In genomic region chr11:65382036-65382803, GRCh38 we compare ENCODE assay signal across 1 cellular context.
TF ChIP-seq lines count a peak whose summit lies in the region.

A gene with protein sequence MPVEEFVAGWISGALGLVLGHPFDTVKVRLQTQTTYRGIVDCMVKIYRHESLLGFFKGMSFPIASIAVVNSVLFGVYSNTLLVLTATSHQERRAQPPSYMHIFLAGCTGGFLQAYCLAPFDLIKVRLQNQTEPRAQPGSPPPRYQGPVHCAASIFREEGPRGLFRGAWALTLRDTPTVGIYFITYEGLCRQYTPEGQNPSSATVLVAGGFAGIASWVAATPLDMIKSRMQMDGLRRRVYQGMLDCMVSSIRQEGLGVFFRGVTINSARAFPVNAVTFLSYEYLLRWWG (minus strand): TSS chr11:65382646. CDS start chr11:65381951, 695 bp downstream.

TF ChIP-seq in K562, 482 proteins besides CTCF, POLR2A, EP300 and RAD21 (continued from another document and continues in another):
- TF ChIP-seq, protein P1, sequence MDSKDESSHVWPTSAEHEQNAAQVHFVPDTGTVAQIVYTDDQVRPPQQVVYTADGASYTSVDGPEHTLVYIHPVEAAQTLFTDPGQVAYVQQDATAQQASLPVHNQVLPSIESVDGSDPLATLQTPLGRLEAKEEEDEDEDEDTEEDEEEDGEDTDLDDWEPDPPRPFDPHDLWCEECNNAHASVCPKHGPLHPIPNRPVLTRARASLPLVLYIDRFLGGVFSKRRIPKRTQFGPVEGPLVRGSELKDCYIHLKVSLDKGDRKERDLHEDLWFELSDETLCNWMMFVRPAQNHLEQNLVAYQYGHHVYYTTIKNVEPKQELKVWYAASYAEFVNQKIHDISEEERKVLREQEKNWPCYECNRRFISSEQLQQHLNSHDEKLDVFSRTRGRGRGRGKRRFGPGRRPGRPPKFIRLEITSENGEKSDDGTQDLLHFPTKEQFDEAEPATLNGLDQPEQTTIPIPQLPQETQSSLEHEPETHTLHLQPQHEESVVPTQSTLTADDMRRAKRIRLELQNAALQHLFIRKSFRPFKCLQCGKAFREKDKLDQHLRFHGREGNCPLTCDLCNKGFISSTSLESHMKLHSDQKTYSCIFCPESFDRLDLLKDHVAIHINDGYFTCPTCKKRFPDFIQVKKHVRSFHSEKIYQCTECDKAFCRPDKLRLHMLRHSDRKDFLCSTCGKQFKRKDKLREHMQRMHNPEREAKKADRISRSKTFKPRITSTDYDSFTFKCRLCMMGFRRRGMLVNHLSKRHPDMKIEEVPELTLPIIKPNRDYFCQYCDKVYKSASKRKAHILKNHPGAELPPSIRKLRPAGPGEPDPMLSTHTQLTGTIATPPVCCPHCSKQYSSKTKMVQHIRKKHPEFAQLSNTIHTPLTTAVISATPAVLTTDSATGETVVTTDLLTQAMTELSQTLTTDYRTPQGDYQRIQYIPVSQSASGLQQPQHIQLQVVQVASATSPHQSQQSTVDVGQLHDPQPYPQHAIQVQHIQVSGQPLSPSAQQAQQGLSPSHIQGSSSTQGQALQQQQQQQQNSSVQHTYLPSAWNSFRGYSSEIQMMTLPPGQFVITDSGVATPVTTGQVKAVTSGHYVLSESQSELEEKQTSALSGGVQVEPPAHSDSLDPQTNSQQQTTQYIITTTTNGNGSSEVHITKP (IDR thresholded peaks at IDR 0.05; ENCODE audit: partially characterized antibody) = peak; percentile 43
- TF ChIP-seq MEF2A (IDR thresholded peaks at IDR 0.05; ENCODE audit: control insufficient read depth, low read depth, low read length) (no peak), ZKSCAN3 (CRISPR knock-in tag; IDR thresholded peaks at IDR 0.05) (no peak), POLR2H (tag; IDR thresholded peaks at IDR 0.05; ENCODE audit: low read depth) (no peak), MIER1 (IDR thresholded peaks at IDR 0.05; ENCODE audit: low read depth) (no peak), TBP (optimal IDR thresholded peaks at IDR 0.05; ENCODE audit: low read depth, low read length) (peak; percentile 62), E2F3 (CRISPR knock-in tag; IDR thresholded peaks at IDR 0.05) (peak; percentile 67; the same call in 1 of the 2 replicates), NR2C2 (CRISPR knock-in tag; IDR thresholded peaks at IDR 0.05) (no peak; the same call in 1 of the 2 replicates), NR2C2 (tag; IDR thresholded peaks at IDR 0.05) (peak; percentile 90), CBFA2T3 (IDR thresholded peaks at IDR 0.05) (peak; percentile 73), NFXL1 (CRISPR knock-in tag; IDR thresholded peaks at IDR 0.05) (no peak; the same call in 1 of the 2 replicates), TARDBP (IDR thresholded peaks at IDR 0.05) (peak; percentile 74; the same call in 1 of the 2 replicates), FOXP1 (CRISPR knock-in tag; IDR thresholded peaks at IDR 0.05) (peak; percentile 97), ZNF717 (CRISPR knock-in tag; IDR thresholded peaks at IDR 0.05) (no peak), SAFB2 (IDR thresholded peaks at IDR 0.05; ENCODE audit: borderline replicate concordance, low read depth, low read length, severe bottlenecking) (no peak), HDAC8 (tag; IDR thresholded peaks at IDR 0.05) (peak; percentile 88), TAF15 (IDR thresholded peaks at IDR 0.05; ENCODE audit: low read depth, low read length) (no peak), THAP7 (CRISPR knock-in tag; IDR thresholded peaks at IDR 0.05) (no peak), FOXA3 (CRISPR knock-in tag; conservative IDR thresholded peaks at IDR 0.05 in 1 of 2, IDR thresholded peaks at IDR 0.05 in 1 of 2) (peak; percentile 28 to 84; a peak in 2 of 4 replicates), CEBPB (tag; IDR thresholded peaks at IDR 0.05) (no peak), PBX2 (CRISPR knock-in tag; IDR thresholded peaks at IDR 0.05; ENCODE audit: low read depth) (no peak), PBX2 (tag; conservative IDR thresholded peaks at IDR 0.05; ENCODE audit: low read depth) (peak; percentile 58; the same call in 1 of the 2 replicates), ZNF143 (CRISPR knock-in tag; IDR thresholded peaks at IDR 0.05) (no peak), GATA2 (CRISPR knock-in tag; IDR thresholded peaks at IDR 0.05) (0 out of 2 replicates have a peak, but pooled peaks have one; percentile 22), ZBED1 (IDR thresholded peaks at IDR 0.05) (0 out of 2 replicates have a peak, but pooled peaks have one; percentile 15), SIN3B (IDR thresholded peaks at IDR 0.05; ENCODE audit: low read depth) (peak; percentile 34; the same call in 1 of the 2 replicates), HSF4 (CRISPR knock-in tag; IDR thresholded peaks at IDR 0.05; ENCODE audit: borderline replicate concordance) (peak; percentile 28; the same call in 1 of the 2 replicates), HMG20A (CRISPR knock-in tag; conservative IDR thresholded peaks at IDR 0.05) (no peak), POU5F1 (IDR thresholded peaks at IDR 0.05; ENCODE audit: borderline replicate concordance, low read depth, low read length, partially characterized antibody) (no peak), ZNF639 (CRISPR knock-in tag; conservative IDR thresholded peaks at IDR 0.05 in 1 of 2, IDR thresholded peaks at IDR 0.05 in 1 of 2) (0 out of 4 replicates have a peak, but pooled peaks of 1 of the 2 experiments have one; percentile 23), RBM14 (IDR thresholded peaks at IDR 0.05; ENCODE audit: borderline replicate concordance, insufficient read depth, low read depth, low read length) (no peak), TBL1XR1 (IDR thresholded peaks at IDR 0.05; ENCODE audit: low read length in 2 of 2) (peak; percentile 12 to 81; a peak in 3 of 4 replicates), CREBBP (IDR thresholded peaks at IDR 0.05; ENCODE audit: low read depth, low read length) (no peak), AFF4 (CRISPR knock-in tag; IDR thresholded peaks at IDR 0.05) (no peak; the same call in 1 of the 2 replicates), KLF1 (tag; IDR thresholded peaks at IDR 0.05) (peak; percentile 88), SMAD3 (CRISPR knock-in tag; conservative IDR thresholded peaks at IDR 0.05) (peak; percentile 64; the same call in 1 of the 2 replicates)
- TF ChIP-seq, protein P2, sequence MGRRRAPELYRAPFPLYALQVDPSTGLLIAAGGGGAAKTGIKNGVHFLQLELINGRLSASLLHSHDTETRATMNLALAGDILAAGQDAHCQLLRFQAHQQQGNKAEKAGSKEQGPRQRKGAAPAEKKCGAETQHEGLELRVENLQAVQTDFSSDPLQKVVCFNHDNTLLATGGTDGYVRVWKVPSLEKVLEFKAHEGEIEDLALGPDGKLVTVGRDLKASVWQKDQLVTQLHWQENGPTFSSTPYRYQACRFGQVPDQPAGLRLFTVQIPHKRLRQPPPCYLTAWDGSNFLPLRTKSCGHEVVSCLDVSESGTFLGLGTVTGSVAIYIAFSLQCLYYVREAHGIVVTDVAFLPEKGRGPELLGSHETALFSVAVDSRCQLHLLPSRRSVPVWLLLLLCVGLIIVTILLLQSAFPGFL (CRISPR knock-in tag; IDR thresholded peaks at IDR 0.05) = no peak
- TF ChIP-seq, protein P3, sequence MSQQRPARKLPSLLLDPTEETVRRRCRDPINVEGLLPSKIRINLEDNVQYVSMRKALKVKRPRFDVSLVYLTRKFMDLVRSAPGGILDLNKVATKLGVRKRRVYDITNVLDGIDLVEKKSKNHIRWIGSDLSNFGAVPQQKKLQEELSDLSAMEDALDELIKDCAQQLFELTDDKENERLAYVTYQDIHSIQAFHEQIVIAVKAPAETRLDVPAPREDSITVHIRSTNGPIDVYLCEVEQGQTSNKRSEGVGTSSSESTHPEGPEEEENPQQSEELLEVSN (IDR thresholded peaks at IDR 0.05; ENCODE audit: borderline replicate concordance in 1 of 2, extremely low read depth in 1 of 2, insufficient read depth in 1 of 2, insufficient read length in 1 of 2, low read depth in 1 of 2, low read length in 1 of 2, poor library complexity in 1 of 2, severe bottlenecking in 1 of 2) = peak in 1 of 2 experiments; percentile 44
- TF ChIP-seq, protein P4, sequence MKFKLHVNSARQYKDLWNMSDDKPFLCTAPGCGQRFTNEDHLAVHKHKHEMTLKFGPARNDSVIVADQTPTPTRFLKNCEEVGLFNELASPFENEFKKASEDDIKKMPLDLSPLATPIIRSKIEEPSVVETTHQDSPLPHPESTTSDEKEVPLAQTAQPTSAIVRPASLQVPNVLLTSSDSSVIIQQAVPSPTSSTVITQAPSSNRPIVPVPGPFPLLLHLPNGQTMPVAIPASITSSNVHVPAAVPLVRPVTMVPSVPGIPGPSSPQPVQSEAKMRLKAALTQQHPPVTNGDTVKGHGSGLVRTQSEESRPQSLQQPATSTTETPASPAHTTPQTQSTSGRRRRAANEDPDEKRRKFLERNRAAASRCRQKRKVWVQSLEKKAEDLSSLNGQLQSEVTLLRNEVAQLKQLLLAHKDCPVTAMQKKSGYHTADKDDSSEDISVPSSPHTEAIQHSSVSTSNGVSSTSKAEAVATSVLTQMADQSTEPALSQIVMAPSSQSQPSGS (CRISPR knock-in tag; IDR thresholded peaks at IDR 0.05) = no peak
- TF ChIP-seq, protein P5, sequence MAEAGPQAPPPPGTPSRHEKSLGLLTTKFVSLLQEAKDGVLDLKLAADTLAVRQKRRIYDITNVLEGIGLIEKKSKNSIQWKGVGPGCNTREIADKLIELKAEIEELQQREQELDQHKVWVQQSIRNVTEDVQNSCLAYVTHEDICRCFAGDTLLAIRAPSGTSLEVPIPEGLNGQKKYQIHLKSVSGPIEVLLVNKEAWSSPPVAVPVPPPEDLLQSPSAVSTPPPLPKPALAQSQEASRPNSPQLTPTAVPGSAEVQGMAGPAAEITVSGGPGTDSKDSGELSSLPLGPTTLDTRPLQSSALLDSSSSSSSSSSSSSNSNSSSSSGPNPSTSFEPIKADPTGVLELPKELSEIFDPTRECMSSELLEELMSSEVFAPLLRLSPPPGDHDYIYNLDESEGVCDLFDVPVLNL (CRISPR knock-in tag; IDR thresholded peaks at IDR 0.05; ENCODE audit: low read depth) = no peak
- TF ChIP-seq, protein P6, sequence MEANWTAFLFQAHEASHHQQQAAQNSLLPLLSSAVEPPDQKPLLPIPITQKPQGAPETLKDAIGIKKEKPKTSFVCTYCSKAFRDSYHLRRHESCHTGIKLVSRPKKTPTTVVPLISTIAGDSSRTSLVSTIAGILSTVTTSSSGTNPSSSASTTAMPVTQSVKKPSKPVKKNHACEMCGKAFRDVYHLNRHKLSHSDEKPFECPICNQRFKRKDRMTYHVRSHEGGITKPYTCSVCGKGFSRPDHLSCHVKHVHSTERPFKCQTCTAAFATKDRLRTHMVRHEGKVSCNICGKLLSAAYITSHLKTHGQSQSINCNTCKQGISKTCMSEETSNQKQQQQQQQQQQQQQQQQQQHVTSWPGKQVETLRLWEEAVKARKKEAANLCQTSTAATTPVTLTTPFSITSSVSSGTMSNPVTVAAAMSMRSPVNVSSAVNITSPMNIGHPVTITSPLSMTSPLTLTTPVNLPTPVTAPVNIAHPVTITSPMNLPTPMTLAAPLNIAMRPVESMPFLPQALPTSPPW (CRISPR knock-in tag; IDR thresholded peaks at IDR 0.05) = peak; percentile 91
